ENCODE assay signal across 9 cellular contexts in genomic region chr20:38127011-38127621, GRCh38. TPM values are rescaled to one million over a fixed set of nuclear protein-coding genes. Genes with fewer than 3 reads are reported as not detected.
DNase-seq lines count a peak whose midpoint lies in the region; ATAC-seq and TF ChIP-seq lines count a peak whose summit lies in the region.
"Had no signal": no experiment of that assay in that cellular context is flagged by ENCODE, and none has a peak within 500 bp of the region (broad histone marks: within the 10 kb centered on the region; RNA-seq: fewer than 3 reads in every experiment).

No MANE protein-coding gene starts in this region.

- no peak overlapping the region for H2AK5ac ChIP-seq in H9 (ENCODE audit: insufficient read length, low read length)

- H3K4me1 ChIP-seq in GM23248 (ENCODE audit: insufficient read depth) (peaks cover 24% of the 10 kb centered on the region), gastrocnemius medialis (peaks cover 14 to 28% of the 10 kb centered on the region in 2 donors), H9 (ENCODE audit: insufficient read depth, low read length) (no peaks in the 10 kb centered on the region; the same call in 1 of the 2 replicates)

- no peak overlapping the region for H2BK120ac ChIP-seq in H9 (ENCODE audit: low read depth, low read length, poor library complexity, severe bottlenecking)

- H3K36me3 ChIP-seq in GM23248 (ENCODE audit: low read depth) (no peaks in the 10 kb centered on the region), gastrocnemius medialis (peaks cover 0 to 12% of the 10 kb centered on the region in 2 donors)

- no peak overlapping the region for H3T11ph ChIP-seq in H9 (ENCODE audit: low read length)

- H3K79me1 ChIP-seq in H9 (ENCODE audit: insufficient read depth, low read depth, low read length, poor library complexity, severe bottlenecking): no peaks in the 10 kb centered on the region

- no peak overlapping the region for H3K56ac ChIP-seq in H9 (ENCODE audit: insufficient read length, low read depth, low read length)

- H3K27me3 Mint-ChIP-seq in H9 (ENCODE audit: low read depth): no peaks in the 10 kb centered on the region; the same call in 1 of the 2 replicates

- H3K23ac ChIP-seq in H9 (ENCODE audit: insufficient read length, low read depth, low read length): no peak overlapping the region

- no peak overlapping the region for H3K14ac ChIP-seq in H9 (ENCODE audit: insufficient read depth, low read length)

- no peak overlapping the region for H2BK12ac ChIP-seq in H9 (ENCODE audit: insufficient read length, low read depth, low read length)

- H2BK20ac ChIP-seq in H9 (ENCODE audit: low read depth, low read length, poor library complexity, severe bottlenecking): no peak overlapping the region

- peak; percentile 85 for DNase-seq in GM23248
- DNase-seq in SW 1271 (lab: John Stamatoyannopoulos, UW): peak; percentile 85 to 92
- no peak for DNase-seq in Right ventricle myocardium superior
- DNase-seq in gastrocnemius medialis: peak; percentile 36 to 56
- no peak for DNase-seq in H9
- DNase-seq in globus pallidus (ENCODE audit: low spot score): no peak

- H2BK15ac ChIP-seq in H9 (ENCODE audit: low read depth, low read length): no peak overlapping the region

- intact Hi-C loops in Right ventricle myocardium superior (cut with DNase I) (no loop called here), gastrocnemius medialis (cut with DNase I; ENCODE audit: low total_unique reads) (no loop called here)

- peak overlapping the region; percentile 43 for H3K4me2 ChIP-seq in GM23248 (ENCODE audit: unreplicated experiment)
- H3K4me2 ChIP-seq in H9 (ENCODE audit: insufficient read depth, insufficient read length, low read length): no peak overlapping the region

- no peak for TF ChIP-seq POLR2A in gastrocnemius medialis (IDR thresholded peaks at IDR 0.05)
- no peak for TF ChIP-seq POLR2A in GM18505 (IDR thresholded peaks at IDR 0.05; ENCODE audit: borderline replicate concordance, extremely low read depth, insufficient read depth, insufficient read length)

- no peaks in the 10 kb centered on the region for H3K9me3 Mint-ChIP-seq in H9

- peaks cover 5 to 6% of the 10 kb centered on the region in 2 experiments; a peak in 2 of 4 replicates for H3K4me1 Mint-ChIP-seq in H9

- H2AFZ ChIP-seq in GM23248 (no peak overlapping the region), H9 (ENCODE audit: low read length) (no peak overlapping the region)

- no peak overlapping the region for H3K4me3 ChIP-seq in GM23248
- H3K4me3 ChIP-seq in gastrocnemius medialis: no peak overlapping the region

- no peak overlapping the region; a peak in 1 of 7 replicates for H3K27ac Mint-ChIP-seq in H9

- no peak overlapping the region for H4K8ac ChIP-seq in H9 (replicated peaks; ENCODE audit: insufficient read length, low read depth, low read length)

- H4K20me1 ChIP-seq in GM23248 (ENCODE audit: insufficient read depth) (no peaks in the 10 kb centered on the region), H9 (ENCODE audit: control insufficient read depth, insufficient read depth, insufficient read length) (no peaks in the 10 kb centered on the region)

- H3K23me2 ChIP-seq in H9 (ENCODE audit: insufficient read length, low read depth, low read length, poor library complexity, severe bottlenecking): no peaks in the 10 kb centered on the region

- no peaks in the 10 kb centered on the region for H3K27me3 ChIP-seq in GM23248 (replicated peaks; ENCODE audit: insufficient read depth)
- no peaks in the 10 kb centered on the region for H3K27me3 ChIP-seq in gastrocnemius medialis
- H3K27me3 ChIP-seq in H9 (ENCODE audit: insufficient read depth, low read length): no peaks in the 10 kb centered on the region

- H4K91ac ChIP-seq in H9 (ENCODE audit: insufficient read length, low read depth, low read length): no peak overlapping the region

- in situ Hi-C loops in GM23248 (cut with MboI) (no loop called here), gastrocnemius medialis (cut with MboI; ENCODE audit: low sequenced_read_pairs in 4 of 4) (no loop called here)

- no peak overlapping the region for H2BK5ac ChIP-seq in H9 (ENCODE audit: insufficient read length, low read length)

- TF ChIP-seq CTCF in gastrocnemius medialis (IDR thresholded peaks at IDR 0.05 in 4 of 5, conservative IDR thresholded peaks at IDR 0.05 in 1 of 5) (peak in 1 of 5 experiments; percentile 15), H9 (conservative IDR thresholded peaks at IDR 0.05) (no peak)

- H3K27ac ChIP-seq in GM23248 (peak overlapping the region; percentile 49), gastrocnemius medialis (peak overlapping the region; percentile 59 to 82 (median 74)), H9 (ENCODE audit: insufficient read length, low read depth, low read length) (no peak overlapping the region)
- H3K27ac ChIP-seq: epithelial cell of prostate had no signal

- WGBS in GM23248 (ENCODE audit: low coverage in 1 of 2, low lambda C conversion rate in 2 of 2, missing lambda C conversion rate in 2 of 2), 2 experiments: 22% methylated on average over 12 of the region's 12 CpGs
- no CpG with 5 or more reads among the region's 12 CpGs for WGBS in H9 (ENCODE audit: extremely low coverage, insufficient read length, low lambda C conversion rate)

- no peaks in the 10 kb centered on the region for H3K9me3 ChIP-seq in GM23248 (ENCODE audit: low read depth)
- H3K9me3 ChIP-seq in gastrocnemius medialis: no peaks in the 10 kb centered on the region
- no peaks in the 10 kb centered on the region for H3K9me3 ChIP-seq in H9 (ENCODE audit: control insufficient read depth, low read depth, low read length)

- no peak overlapping the region for H3K18ac ChIP-seq in H9 (ENCODE audit: insufficient read length, low read depth, low read length)

- H3K36me3 Mint-ChIP-seq in H9 (ENCODE audit: insufficient read depth in 1 of 3, low read depth in 3 of 3): no peaks in the 10 kb centered on the region

- no peak overlapping the region for H4K5ac ChIP-seq in H9 (ENCODE audit: insufficient read length, low read depth, low read length)

- H3K9ac ChIP-seq in GM23248 (peak overlapping the region; percentile 11; the same call in 1 of the 2 replicates), H9 (ENCODE audit: extremely low read depth, insufficient read length, low read length) (no peak overlapping the region)

- no peaks in the 10 kb centered on the region for H3K9me2 ChIP-seq in GM23248 (ENCODE audit: insufficient read depth)

- H3K4me3 Mint-ChIP-seq in H9: no peak overlapping the region

- H3K4ac ChIP-seq in H9 (ENCODE audit: low read depth, low read length): no peak overlapping the region

- H3K79me2 ChIP-seq in GM23248 (ENCODE audit: insufficient read depth): no peaks in the 10 kb centered on the region
- H3K79me2 ChIP-seq in H9 (ENCODE audit: insufficient read depth, low read length): no peaks in the 10 kb centered on the region

- ATAC-seq in Right ventricle myocardium superior (ENCODE audit: poor library complexity): peak; percentile 77
- ATAC-seq in gastrocnemius medialis: peak; percentile 95 to 97
- no peak for ATAC-seq in GM18505 (IDR thresholded peaks at IDR 0.05; ENCODE audit: unreplicated experiment)
- no peak for ATAC-seq in HG02938 (IDR thresholded peaks at IDR 0.05; ENCODE audit: unreplicated experiment)

- peaks cover 26% of the 10 kb centered on the region for H3F3A ChIP-seq in GM23248 (ENCODE audit: insufficient read depth)

RNA-seq across cellular contexts. Expression of gene TGM2, which starts 38.0 kb away (rescaled TPM):
- 311 and 339 TPM in 2 replicates for total RNA-seq in GM23248 (2014; rRNA removed; shearing (Covaris generic))
- polyA plus RNA-seq in GM23248 (2016; fragmentation: Nextera tagmentation; extraction: Ambion mirVana): 254 and 269 TPM in 2 replicates
- 469 TPM for total RNA-seq in Right ventricle myocardium superior
- total RNA-seq in gastrocnemius medialis: 100 to 1,000 TPM in 1 of 4 donors, 10 to 100 TPM in 3; 12.8 to 152 (median 58.4) TPM
- total RNA-seq in H9 (2021): 1.1 and 1.4 TPM in 2 replicates

Comparison
In these comparisons a context has a peak if more than half of its experiments do, and no peak if none do; other contexts are left out.
1. DNase-seq: peak in GM23248 (single experiment), SW 1271 (2 of 2) and gastrocnemius medialis (2 of 2); none in Right ventricle myocardium superior (single experiment), H9 (single experiment) and globus pallidus (single experiment).
2. ATAC-seq: peak in Right ventricle myocardium superior (single experiment) and gastrocnemius medialis (2 of 2); none in GM18505 (single experiment) and HG02938 (single experiment).